ENCODE assay signal across 13 cellular contexts in the genomic region with DNA sequence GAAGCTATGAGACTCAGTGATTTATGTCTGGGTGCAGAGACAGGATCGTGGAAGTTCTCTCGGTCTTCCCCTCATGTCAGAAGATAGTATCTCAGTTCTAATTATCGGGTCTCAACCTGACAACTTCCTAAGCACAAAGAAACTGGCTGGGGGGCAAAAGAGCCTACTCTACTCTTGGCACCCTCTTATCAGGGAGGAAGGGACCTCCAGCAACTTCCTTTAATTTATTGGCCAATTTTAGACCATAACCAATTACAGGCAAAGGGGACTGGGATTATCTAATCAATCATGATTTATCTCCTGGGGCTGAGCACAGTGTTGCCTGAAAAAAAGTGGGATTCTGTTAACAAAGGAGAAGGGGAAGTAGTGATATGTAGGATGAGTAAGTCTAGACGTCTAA.
"Had no signal": no experiment of that assay in that cellular context is flagged by ENCODE, and none has a peak within 500 bp of the region (broad histone marks: within the 10 kb centered on the region; RNA-seq: fewer than 3 reads in every experiment).

No MANE protein-coding gene starts in this region.

- DNase-seq: activated B cell treated with CpG ODN at 0.5 μM for 24 hours; activated naive CD4-positive, alpha-beta T cell treated with anti-CD3 and anti-CD28 coated beads, Interleukin-2, amount 50 U/mL, for 16 hours; activated T-cell treated with anti-CD3 and anti-CD28 coated beads, Interleukin-2, amount 50 U/mL, for 1 hour; adrenal gland; effector memory CD4-positive, alpha-beta T cell; erythroblast; hypothalamus; pancreas; stimulated activated CD4-positive, alpha-beta T cell treated with anti-CD3 and anti-CD28 coated beads, Interleukin-12 subunit alpha, Interleukin-12 subunit beta, amount 100 ng/mL, for 4 hours; stimulated activated naive CD8-positive, alpha-beta T cell treated with anti-CD3 and anti-CD28 coated beads, Interleukin-15, Interleukin-2, amounts not matched to agents 100 U/mL and 50 U/mL, for 24 hours had no signal

- H3K4me1 ChIP-seq: suprapubic skin had no signal

- H3K9me3 Mint-ChIP-seq: activated B cell treated with CpG ODN at 0.5 μM for 24 hours, type B pancreatic cell had no signal

- H3K4me3 Mint-ChIP-seq: activated B cell treated with CpG ODN at 0.5 μM for 24 hours, type B pancreatic cell had no signal

- H3K27me3 ChIP-seq: adrenal gland, pancreas, suprapubic skin had no signal

- H3K36me3 ChIP-seq: adrenal gland, pancreas, suprapubic skin had no signal

- H3K27ac Mint-ChIP-seq: activated B cell treated with CpG ODN at 0.5 μM for 24 hours, type B pancreatic cell had no signal

- H3K4me3 ChIP-seq: adrenal gland, coronary artery, pancreas, suprapubic skin had no signal

- H3K27ac ChIP-seq: adrenal gland, coronary artery, pancreas, suprapubic skin had no signal
